In genomic region chr21:8989261-8989882, GRCh38 we compare ENCODE assay signal across 18 cellular contexts.
DNase-seq lines count a peak whose midpoint lies in the region; ATAC-seq and TF ChIP-seq lines count a peak whose summit lies in the region.
"Had no signal": no experiment of that assay in that cellular context is flagged by ENCODE, and none has a peak within 500 bp of the region (broad histone marks: within the 10 kb centered on the region; RNA-seq: fewer than 3 reads in every experiment).

No MANE protein-coding gene starts in this region.

- no peaks in the 10 kb centered on the region for H3K9me3 ChIP-seq in SK-N-SH
- peaks cover 9% of the 10 kb centered on the region for H3K9me3 ChIP-seq in right cardiac atrium (ENCODE audit: control insufficient read depth, low read length)
- H3K9me3 ChIP-seq in thoracic aorta: no peaks in the 10 kb centered on the region

- H3K4me1 ChIP-seq in SK-N-SH (ENCODE audit: control insufficient read depth in 1 of 2, insufficient read depth in 2 of 2, low read depth in 1 of 2, low read length in 1 of 2): no peaks in the 10 kb centered on the region
- H3K4me1 ChIP-seq in right cardiac atrium (ENCODE audit: control insufficient read depth, insufficient read depth, low read length): no peaks in the 10 kb centered on the region
- H3K4me1 ChIP-seq in thoracic aorta (ENCODE audit: control insufficient read depth in 1 of 2, low read depth in 2 of 2): no peaks in the 10 kb centered on the region
- H3K4me1 ChIP-seq: neural progenitor cell had no signal

- no peaks in the 10 kb centered on the region for H3K9me2 ChIP-seq in SK-N-SH

- POLR2A ChIA-PET in SK-N-SH (lab: Yijun Ruan, JAX): no interaction called here

- CTCF ChIA-PET in SK-N-SH (lab: Yijun Ruan, JAX): no interaction called here

- H4K20me1 ChIP-seq in SK-N-SH (ENCODE audit: insufficient read depth): no peaks in the 10 kb centered on the region

- H3K27ac ChIP-seq in SK-N-SH (ENCODE audit: low read depth in 2 of 2, low read length in 1 of 2) (no peak overlapping the region), right cardiac atrium (ENCODE audit: low read length) (no peak overlapping the region), thoracic aorta (no peak overlapping the region)
- H3K27ac ChIP-seq: hepatocyte, neural progenitor cell, RWPE1 had no signal

- H3K27me3 ChIP-seq in SK-N-SH (ENCODE audit: insufficient read depth) (peaks cover 28% of the 10 kb centered on the region; the same call in 1 of the 2 replicates), right cardiac atrium (ENCODE audit: control insufficient read depth, insufficient read depth) (peaks cover 11% of the 10 kb centered on the region), thoracic aorta (replicated peaks; ENCODE audit: insufficient read depth) (no peaks in the 10 kb centered on the region)
- H3K27me3 ChIP-seq: hepatocyte, neural progenitor cell had no signal

- DNase-seq in SK-N-SH (no peak), RPMI7951 (ENCODE audit: low read depth) (peak; percentile 83), right cardiac atrium (no peak), thoracic aorta (ENCODE audit: low spot score) (no peak), hypothalamus (lab: John Stamatoyannopoulos, UW) (no peak)
- DNase-seq: activated CD4-positive, alpha-beta T cell treated with anti-CD3 and anti-CD28 coated beads, Interleukin-2, amount 50 U/mL, for 1 hour; CD4-positive, alpha-beta memory T cell; erythroblast; KG1; NCI-H1417 treated with DMSO at 0.1 percent for 48 hours; NCI-H526; stimulated activated CD4-positive, alpha-beta T cell treated with anti-CD3 and anti-CD28 coated beads, Interleukin-4, amount 100 ng/mL, for 4 hours had no signal

- H3K36me3 ChIP-seq in SK-N-SH (replicated peaks in 1 of 2; ENCODE audit: control insufficient read depth in 1 of 2, insufficient read depth in 2 of 2, low read length in 1 of 2) (no peaks in the 10 kb centered on the region), thoracic aorta (no peaks in the 10 kb centered on the region)
- H3K36me3 ChIP-seq: neural progenitor cell had no signal

- no peak for TF ChIP-seq EP300 in SK-N-SH (IDR thresholded peaks at IDR 0.05; ENCODE audit: borderline replicate concordance in 1 of 2, low read depth in 1 of 2, low read length in 1 of 2)

- H3K79me2 ChIP-seq in SK-N-SH (ENCODE audit: insufficient read depth): no peaks in the 10 kb centered on the region
- H3K79me2 ChIP-seq: hepatocyte had no signal

- no peak overlapping the region for H2AFZ ChIP-seq in SK-N-SH (ENCODE audit: low read depth)
- H2AFZ ChIP-seq: hepatocyte, neural progenitor cell had no signal

- 4% methylated on average over 8 of the region's 8 CpGs for WGBS in SK-N-SH (ENCODE audit: low lambda C conversion rate)
- WGBS in right cardiac atrium: 52% methylated on average over 8 of the region's 8 CpGs

- intact Hi-C loops in right cardiac atrium (cut with DNase I): no loop called here

- TF ChIP-seq CTCF in SK-N-SH (IDR thresholded peaks at IDR 0.05): no peak
- no peak for TF ChIP-seq CTCF in thoracic aorta (IDR thresholded peaks at IDR 0.05)

- TF ChIP-seq RAD21 in SK-N-SH (IDR thresholded peaks at IDR 0.05; ENCODE audit: low read length): no peak

- H3K4me3 ChIP-seq in SK-N-SH (ENCODE audit: low read depth in 2 of 2, low read length in 1 of 2) (no peak overlapping the region), right cardiac atrium (ENCODE audit: low read length) (no peak overlapping the region), thoracic aorta (no peak overlapping the region)
- H3K4me3 ChIP-seq: hepatocyte, neural progenitor cell had no signal

- H3K4me2 ChIP-seq in SK-N-SH: no peak overlapping the region
- H3K4me2 ChIP-seq: hepatocyte, neural progenitor cell had no signal

- H3K9ac ChIP-seq in SK-N-SH: no peak overlapping the region
- H3K9ac ChIP-seq: neural progenitor cell had no signal

- no peaks in the 10 kb centered on the region for H3F3A ChIP-seq in SK-N-SH (replicated peaks; ENCODE audit: insufficient read depth)

- ATAC-seq in SK-N-SH treated with all-trans-retinoic acid at 6 μM for 48 hours (peak; percentile 16; the same call in 2 of the 3 replicates), right cardiac atrium (peak; percentile 39 to 54), thoracic aorta (ENCODE audit: insufficient number of reproducible peaks, low FRiP score, low read depth) (peak; percentile 41), HG02840 (IDR thresholded peaks at IDR 0.05; ENCODE audit: low FRiP score, unreplicated experiment) (no peak), HG02571 (IDR thresholded peaks at IDR 0.05; ENCODE audit: unreplicated experiment) (no peak)

TF ChIP-seq in SK-N-SH treated with all-trans-retinoic acid at 6 μM for 48 hours, 23 proteins besides CTCF, POLR2A, EP300 and RAD21 (continues in another document):
- TF ChIP-seq PATZ1 (CRISPR knock-in tag; IDR thresholded peaks at IDR 0.05; ENCODE audit: borderline replicate concordance) (no peak), CREB5 (CRISPR knock-in tag; IDR thresholded peaks at IDR 0.05; ENCODE audit: low read depth) (no peak), ISL1 (CRISPR knock-in tag; IDR thresholded peaks at IDR 0.05) (no peak), RARB (CRISPR knock-in tag; IDR thresholded peaks at IDR 0.05) (no peak), ZNF8 (CRISPR knock-in tag; IDR thresholded peaks at IDR 0.05) (no peak), ZNF565 (CRISPR knock-in tag; conservative IDR thresholded peaks at IDR 0.05; ENCODE audit: low read depth) (no peak), ZFP30 (CRISPR knock-in tag; IDR thresholded peaks at IDR 0.05) (no peak), SNAI2 (CRISPR knock-in tag; IDR thresholded peaks at IDR 0.05) (no peak)

TF ChIP-seq in SK-N-SH, 30 proteins besides CTCF, POLR2A, EP300 and RAD21:
- TF ChIP-seq RXRA (IDR thresholded peaks at IDR 0.05; ENCODE audit: borderline replicate concordance, low read depth) (no peak), YY1 (IDR thresholded peaks at IDR 0.05; ENCODE audit: low read depth) (no peak), FOXM1 (IDR thresholded peaks at IDR 0.05; ENCODE audit: low read depth) (no peak), TCF12 (IDR thresholded peaks at IDR 0.05) (no peak), ZBTB33 (IDR thresholded peaks at IDR 0.05; ENCODE audit: borderline replicate concordance, low read depth) (no peak), PBX3 (IDR thresholded peaks at IDR 0.05) (no peak), USF1 (IDR thresholded peaks at IDR 0.05; ENCODE audit: borderline replicate concordance, low read depth) (no peak), RFX5 (IDR thresholded peaks at IDR 0.05; ENCODE audit: low read length) (no peak), MXI1 (IDR thresholded peaks at IDR 0.05; ENCODE audit: low read depth, low read length) (no peak), IRF3 (IDR thresholded peaks at IDR 0.05; ENCODE audit: low read depth, low read length) (no peak), SMC3 (IDR thresholded peaks at IDR 0.05; ENCODE audit: low read depth, low read length) (no peak), GATA2 (CRISPR knock-in tag; IDR thresholded peaks at IDR 0.05) (no peak), FOXJ3 (CRISPR knock-in tag; IDR thresholded peaks at IDR 0.05) (no peak), FOSL2 (IDR thresholded peaks at IDR 0.05; ENCODE audit: borderline replicate concordance, low read depth) (no peak), GABPA (IDR thresholded peaks at IDR 0.05; ENCODE audit: low read depth) (no peak), MAX (IDR thresholded peaks at IDR 0.05; ENCODE audit: low read depth) (no peak), MEF2A (IDR thresholded peaks at IDR 0.05; ENCODE audit: borderline replicate concordance, low read depth) (no peak), SIN3A (IDR thresholded peaks at IDR 0.05; ENCODE audit: borderline replicate concordance, low read depth, low read length) (no peak)

Comparison
In these comparisons a context has a peak if more than half of its experiments do, and no peak if none do; other contexts are left out.
1. ATAC-seq: peak in SK-N-SH treated with all-trans-retinoic acid at 6 μM for 48 hours (single experiment), right cardiac atrium (2 of 2) and thoracic aorta (single experiment); none in HG02840 (single experiment) and HG02571 (single experiment).